ENCODE assay signal across 2 cellular contexts in the genomic region with DNA sequence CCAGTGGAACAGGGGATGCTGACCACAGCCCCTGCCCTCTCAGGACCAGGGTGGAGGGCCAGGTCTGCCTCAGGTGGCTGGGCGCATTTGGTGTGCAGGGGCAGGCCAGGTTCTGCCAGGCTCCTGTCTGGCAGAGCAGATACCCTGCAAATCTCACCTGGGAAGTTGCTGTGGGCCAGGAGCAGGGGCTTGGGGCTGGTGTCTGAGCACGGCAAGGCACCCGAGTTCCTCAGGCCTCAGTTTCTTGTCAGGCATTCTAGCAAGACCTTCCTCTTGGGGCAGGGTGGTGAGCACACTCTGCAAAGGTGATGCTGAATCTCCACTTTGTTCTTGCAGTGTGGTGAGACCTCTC.
TF ChIP-seq lines count a peak whose summit lies in the region.

No MANE protein-coding gene starts in this region.

TF ChIP-seq in HEK293, 187 proteins besides CTCF, POLR2A, EP300 and RAD21:
- peak; percentile 59 for TF ChIP-seq ZNF335 (tag by site-specific recombination; conservative IDR thresholded peaks at IDR 0.05)
- TF ChIP-seq, protein P1, sequence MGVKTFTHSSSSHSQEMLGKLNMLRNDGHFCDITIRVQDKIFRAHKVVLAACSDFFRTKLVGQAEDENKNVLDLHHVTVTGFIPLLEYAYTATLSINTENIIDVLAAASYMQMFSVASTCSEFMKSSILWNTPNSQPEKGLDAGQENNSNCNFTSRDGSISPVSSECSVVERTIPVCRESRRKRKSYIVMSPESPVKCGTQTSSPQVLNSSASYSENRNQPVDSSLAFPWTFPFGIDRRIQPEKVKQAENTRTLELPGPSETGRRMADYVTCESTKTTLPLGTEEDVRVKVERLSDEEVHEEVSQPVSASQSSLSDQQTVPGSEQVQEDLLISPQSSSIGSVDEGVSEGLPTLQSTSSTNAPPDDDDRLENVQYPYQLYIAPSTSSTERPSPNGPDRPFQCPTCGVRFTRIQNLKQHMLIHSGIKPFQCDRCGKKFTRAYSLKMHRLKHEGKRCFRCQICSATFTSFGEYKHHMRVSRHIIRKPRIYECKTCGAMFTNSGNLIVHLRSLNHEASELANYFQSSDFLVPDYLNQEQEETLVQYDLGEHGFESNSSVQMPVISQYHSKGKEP (tag by site-specific recombination; IDR thresholded peaks at IDR 0.05): no peak

TF ChIP-seq in K562, 482 proteins besides CTCF, POLR2A, EP300 and RAD21:
- no peak for TF ChIP-seq ZNF766 (CRISPR knock-in tag; conservative IDR thresholded peaks at IDR 0.05)
- TF ChIP-seq TFAM (CRISPR knock-in tag; conservative IDR thresholded peaks at IDR 0.05): no peak
- TF ChIP-seq RBFOX2 (IDR thresholded peaks at IDR 0.05; ENCODE audit: low read depth, low read length): peak; percentile 39; the same call in 1 of the 2 replicates
- no peak for TF ChIP-seq HMG20B (CRISPR knock-in tag; IDR thresholded peaks at IDR 0.05)
- TF ChIP-seq NRF1 (conservative IDR thresholded peaks at IDR 0.05 in 1 of 2, IDR thresholded peaks at IDR 0.05 in 1 of 2): no peak
- TF ChIP-seq HEY1 (CRISPR knock-in tag; IDR thresholded peaks at IDR 0.05; ENCODE audit: borderline replicate concordance): no peak
